15 cellular contexts compared by ENCODE assay signal in genomic region chr7:123191132-123191531, GRCh38. TPM values are rescaled to one million over a fixed set of nuclear protein-coding genes. Genes with fewer than 3 reads are reported as not detected.
DNase-seq lines count a peak whose midpoint lies in the region; ATAC-seq, FAIRE-seq and TF ChIP-seq lines count a peak whose summit lies in the region.
"Had no signal": no experiment of that assay in that cellular context is flagged by ENCODE, and none has a peak within 500 bp of the region (broad histone marks: within the 10 kb centered on the region; RNA-seq: fewer than 3 reads in every experiment).

No MANE protein-coding gene starts in this region.

- no peak for TF ChIP-seq CTCF in 22Rv1 (IDR thresholded peaks at IDR 0.05)
- TF ChIP-seq CTCF in hepatocyte (IDR thresholded peaks at IDR 0.05; ENCODE audit: poor library complexity) = no peak

- no peaks in the 10 kb centered on the region for H3K9me3 ChIP-seq in hepatocyte (ENCODE audit: low read depth)
- H3K9me3 ChIP-seq: prostate gland had no signal

- peak; percentile 70 for FAIRE-seq in RCC 7860 (lab: Jason Lieb, UNC)

- no peaks in the 10 kb centered on the region for H3K4me1 ChIP-seq in hepatocyte (ENCODE audit: insufficient read depth)
- H3K4me1 ChIP-seq: prostate gland had no signal

- no peaks in the 10 kb centered on the region for H3K27me3 ChIP-seq in hepatocyte

- ATAC-seq in GM21390 (IDR thresholded peaks at IDR 0.05; ENCODE audit: unreplicated experiment) = no peak
- no peak for ATAC-seq in GM21723 (IDR thresholded peaks at IDR 0.05; ENCODE audit: unreplicated experiment)

- H3K4me2 ChIP-seq in hepatocyte = no peak overlapping the region

- H3K27ac ChIP-seq in 22Rv1 = peak overlapping the region; percentile 50
- peak overlapping the region; percentile 76 for H3K27ac ChIP-seq in hepatocyte
- H3K27ac ChIP-seq: prostate gland had no signal

- H3K36me3 ChIP-seq in hepatocyte (replicated peaks; ENCODE audit: insufficient read depth, low read depth) = no peaks in the 10 kb centered on the region
- H3K36me3 ChIP-seq: prostate gland had no signal

- H3K79me2 ChIP-seq in hepatocyte = no peaks in the 10 kb centered on the region

- no peaks in the 10 kb centered on the region for H3K9me2 ChIP-seq in hepatocyte (replicated peaks; ENCODE audit: insufficient read depth)

- no peaks in the 10 kb centered on the region for H4K20me1 ChIP-seq in hepatocyte (ENCODE audit: insufficient read depth, poor library complexity, severe bottlenecking)

- DNase-seq in H4 (ENCODE audit: low spot score) (peak; percentile 69), RCC 7860 (ENCODE audit: low spot score) (peak; percentile 87), hepatocyte (ENCODE audit: low spot score) (peak; percentile 23), GM03348 (ENCODE audit: low spot score) (no peak), NCI-H526 treated with DMSO at 0.1 percent for 48 hours (lab: John Stamatoyannopoulos, UW) (no peak)
- DNase-seq: activated gamma-delta T cell, EL, NCI-H1436 had no signal

- H3K4me3 ChIP-seq in hepatocyte = no peak overlapping the region
- H3K4me3 ChIP-seq: prostate gland had no signal

- WGBS in hepatocyte (ENCODE audit: low lambda C conversion rate, missing lambda C conversion rate) = 68% methylated on average over 1 of the region's 1 CpG

- H2AFZ ChIP-seq in hepatocyte = no peak overlapping the region

RNA-seq across cellular contexts. Expression of gene SLC13A1, which starts 8.6 kb away (rescaled TPM):
- total RNA-seq in H4 (2014; rRNA removed; shearing (Covaris generic)) = not detected in 2 replicates
- total RNA-seq in hepatocyte = 0.07 and 0.28 TPM in 2 replicates
- polyA plus RNA-seq in hepatocyte = not detected in 2 replicates
- total RNA-seq: cerebellum; prostate gland; T-helper 1 cell treated with Interleukin-12 subunit alpha and Interleukin-12 subunit beta and Interleukin-4 antibody, amounts not matched to agents 30 ng/mL and 1 ng/mL, for 36 hours had no signal
- polyA plus RNA-seq: esophagus had no signal

Comparison
In these comparisons a context has a peak if more than half of its experiments do, and no peak if none do; other contexts are left out.
1. DNase-seq: peak in H4 (single experiment), RCC 7860 (single experiment) and hepatocyte (single experiment); none in GM03348 (single experiment) and NCI-H526 treated with DMSO at 0.1 percent for 48 hours (single experiment).